24 cellular contexts compared by ENCODE assay signal in genomic region chr3:127744216-127744815, GRCh38.
A peak's percentile ranks its signal among the peaks of the same experiment; 100 is the strongest.
DNase-seq lines count a peak whose midpoint lies in the region; ATAC-seq and TF ChIP-seq lines count a peak whose summit lies in the region.
"Had no signal": no experiment of that assay in that cellular context is flagged by ENCODE, and none has a peak within 500 bp of the region (broad histone marks: within the 10 kb centered on the region; RNA-seq: fewer than 3 reads in every experiment).

No MANE protein-coding gene starts in this region.

- H3K18ac ChIP-seq in IMR-90 (ENCODE audit: low read depth, low read length): no peak overlapping the region

- H3K27me3 Mint-ChIP-seq in CD8-positive, alpha-beta T cell (ENCODE audit: low read depth): no peaks in the 10 kb centered on the region
- H3K27me3 Mint-ChIP-seq: CD8-positive, alpha-beta memory T cell had no signal

- dilution Hi-C loops in IMR-90 (cut with HindIII; ENCODE audit: low sequenced_read_pairs, unreplicated experiment): no loop called here

- intact Hi-C loops in IMR-90 (cut with micrococcal nuclease): no loop called here
- intact Hi-C loops in esophagus muscularis mucosa (cut with DNase I): no loop called here
- intact Hi-C loops in sciatic nerve (cut with DNase I): no loop called here
- intact Hi-C loops in CD8-positive, alpha-beta T cell (cut with DNase I, micrococcal nuclease): no loop called here

- H3K79me1 ChIP-seq in IMR-90 (ENCODE audit: low read depth in 1 of 2, low read length in 2 of 2): peaks cover 30 to 83% of the 10 kb centered on the region in 2 experiments

- H3K9me3 Mint-ChIP-seq in CD8-positive, alpha-beta T cell: no peaks in the 10 kb centered on the region
- H3K9me3 Mint-ChIP-seq: activated CD4-positive, alpha-beta memory T cell treated with anti-CD3 and anti-CD28 coated beads for 36 hours; activated naive CD4-positive, alpha-beta T cell treated with anti-CD3 and anti-CD28 coated beads, Interleukin-2, amount 10 ng/mL, durations not matched to agents 7 days and 5 days; CD8-positive, alpha-beta memory T cell; naive thymus-derived CD8-positive, alpha-beta T cell; stimulated activated naive B cell treated with anti-CD40 and anti-IgM and Interleukin-4, amounts not matched to agents 10 μg/mL and 1 μg/mL and 100 μg/mL, for 72 hours; T-helper 2 cell treated with Interferon-gamma antibody and Interleukin-4, amounts not matched to agents 5 μg/mL and 100 μg/mL, for 36 hours; WTC11 had no signal

- TF ChIP-seq POLR2A in IMR-90 (IDR thresholded peaks at IDR 0.05; ENCODE audit: low read depth, low read length) (no peak), esophagus muscularis mucosa (IDR thresholded peaks at IDR 0.05; ENCODE audit: low read depth) (no peak)

- TF ChIP-seq CTCF in AG10803 (conservative IDR thresholded peaks at IDR 0.05; ENCODE audit: low read length): no peak
- no peak for TF ChIP-seq CTCF in IMR-90 (conservative IDR thresholded peaks at IDR 0.05; ENCODE audit: low read depth, low read length)
- no peak for TF ChIP-seq CTCF in esophagus muscularis mucosa (IDR thresholded peaks at IDR 0.05)
- TF ChIP-seq CTCF in CD8-positive, alpha-beta T cell (IDR thresholded peaks at IDR 0.05): no peak

- H3K4me1 ChIP-seq in IMR-90 (ENCODE audit: control insufficient read depth, insufficient read depth, low read length): peaks cover 20% of the 10 kb centered on the region
- H3K4me1 ChIP-seq in esophagus muscularis mucosa: peaks cover 67 to 83% (median 78%) of the 10 kb centered on the region in 4 donors
- no peaks in the 10 kb centered on the region for H3K4me1 ChIP-seq in CD8-positive, alpha-beta T cell (ENCODE audit: insufficient read depth, low read length)
- H3K4me1 ChIP-seq: parathyroid adenoma had no signal

- no peak overlapping the region for H4K5ac ChIP-seq in IMR-90 (ENCODE audit: low read depth, low read length)

- 0 out of 2 replicates have a peak overlapping the region, but pooled peaks have one; percentile 22 for H2BK20ac ChIP-seq in IMR-90 (ENCODE audit: low read depth, low read length)

- WGBS in IMR-90 (ENCODE audit: extremely low coverage in 2 of 2, insufficient read length in 1 of 2), 2 experiments: 94% methylated on average over 7 of the region's 11 CpGs; no CpG with 5 or more reads in 1 of the 2 experiments
- WGBS in esophagus muscularis mucosa: 58% methylated on average over 10 of the region's 11 CpGs

- no peak overlapping the region for H2BK15ac ChIP-seq in IMR-90 (ENCODE audit: low read depth, low read length)

- no peaks in the 10 kb centered on the region for H4K20me1 ChIP-seq in IMR-90 (ENCODE audit: insufficient read depth, low read length)

- H2BK120ac ChIP-seq in IMR-90 (ENCODE audit: low read depth, low read length): no peak overlapping the region

- ATAC-seq in IMR-90 (ENCODE audit: low read depth) (no peak), sciatic nerve (no peak), GM19324 (IDR thresholded peaks at IDR 0.05; ENCODE audit: low FRiP score, unreplicated experiment) (no peak)
- no peak for ATAC-seq in CD8-positive, alpha-beta T cell
- ATAC-seq: naive thymus-derived CD8-positive, alpha-beta T cell; stimulated activated naive B cell treated with anti-CD40 and anti-IgM and Interleukin-4, amounts not matched to agents 10 μg/mL and 1 μg/mL and 100 μg/mL, for 72 hours; WTC11 had no signal

- H2AK5ac ChIP-seq in IMR-90 (ENCODE audit: low read depth, low read length): peak overlapping the region; percentile 23; the same call in 1 of the 2 replicates

- H3K4ac ChIP-seq in IMR-90 (ENCODE audit: low read depth, low read length): no peak overlapping the region

- no peaks in the 10 kb centered on the region for H3K36me3 Mint-ChIP-seq in CD8-positive, alpha-beta T cell
- H3K36me3 Mint-ChIP-seq: activated CD4-positive, alpha-beta memory T cell treated with anti-CD3 and anti-CD28 coated beads for 36 hours; activated naive CD4-positive, alpha-beta T cell treated with anti-CD3 and anti-CD28 coated beads, Interleukin-2, amount 10 ng/mL, durations not matched to agents 7 days and 5 days; CD8-positive, alpha-beta memory T cell; naive thymus-derived CD8-positive, alpha-beta T cell; WTC11 had no signal

- H3K9ac ChIP-seq in IMR-90 (ENCODE audit: low read depth, low read length): no peak overlapping the region
- H3K9ac ChIP-seq: parathyroid adenoma had no signal

- no peak overlapping the region for H2AFZ ChIP-seq in IMR-90 (replicated peaks; ENCODE audit: low read length, poor library complexity)
- H2AFZ ChIP-seq: parathyroid adenoma had no signal

- no TSS peak for BruUV-seq in IMR-90 (replicated peaks; lab: Mats Ljungman, UMichigan)

- no peaks in the 10 kb centered on the region; the same call in 1 of the 2 replicates for H3K36me3 ChIP-seq in IMR-90 (ENCODE audit: control insufficient read depth, insufficient read depth, low read length)
- H3K36me3 ChIP-seq in esophagus muscularis mucosa: no peaks in the 10 kb centered on the region
- H3K36me3 ChIP-seq in CD8-positive, alpha-beta T cell (ENCODE audit: insufficient read depth, low read length): no peaks in the 10 kb centered on the region

- no peak overlapping the region for H4K8ac ChIP-seq in IMR-90 (ENCODE audit: low read depth in 2 of 2, low read length in 2 of 2)

- H3K4me3 Mint-ChIP-seq in CD8-positive, alpha-beta T cell: no peak overlapping the region
- H3K4me3 Mint-ChIP-seq: activated CD4-positive, alpha-beta memory T cell treated with anti-CD3 and anti-CD28 coated beads for 36 hours; activated naive CD4-positive, alpha-beta T cell treated with anti-CD3 and anti-CD28 coated beads, Interleukin-2, amount 10 ng/mL, durations not matched to agents 7 days and 5 days; CD8-positive, alpha-beta memory T cell; naive thymus-derived CD8-positive, alpha-beta T cell; stimulated activated naive B cell treated with anti-CD40 and anti-IgM and Interleukin-4, amounts not matched to agents 10 μg/mL and 1 μg/mL and 100 μg/mL, for 72 hours; T-helper 2 cell treated with Interferon-gamma antibody and Interleukin-4, amounts not matched to agents 5 μg/mL and 100 μg/mL, for 36 hours; WTC11 had no signal

- H3K4me3 ChIP-seq in AG10803 (ENCODE audit: low read length) (no peak overlapping the region), IMR-90 (ENCODE audit: insufficient read depth, low read depth, low read length) (no peak overlapping the region), esophagus muscularis mucosa (no peak overlapping the region)
- no peak overlapping the region for H3K4me3 ChIP-seq in CD8-positive, alpha-beta T cell (ENCODE audit: low read depth, low read length)
- H3K4me3 ChIP-seq: upper lobe of left lung had no signal

- H3K9me1 ChIP-seq in IMR-90 (ENCODE audit: insufficient read depth, low read length): peaks cover 38% of the 10 kb centered on the region

- H2AK9ac ChIP-seq in IMR-90 (replicated peaks; ENCODE audit: low read depth, low read length, poor library complexity): no peak overlapping the region

- POLR2A ChIA-PET in IMR-90 (lab: Charles Lee; ENCODE audit: unreplicated experiment): no interaction called here
- POLR2A ChIA-PET in CD8-positive, alpha-beta T cell (lab: Charles Lee): no interaction called here

- H3K27ac Mint-ChIP-seq in CD8-positive, alpha-beta T cell: no peak overlapping the region
- H3K27ac Mint-ChIP-seq: activated CD4-positive, alpha-beta memory T cell treated with anti-CD3 and anti-CD28 coated beads for 36 hours; activated naive CD4-positive, alpha-beta T cell treated with anti-CD3 and anti-CD28 coated beads, Interleukin-2, amount 10 ng/mL, durations not matched to agents 7 days and 5 days; CD8-positive, alpha-beta memory T cell; stimulated activated naive B cell treated with anti-CD40 and anti-IgM and Interleukin-4, amounts not matched to agents 10 μg/mL and 1 μg/mL and 100 μg/mL, for 72 hours; T-helper 2 cell treated with Interferon-gamma antibody and Interleukin-4, amounts not matched to agents 5 μg/mL and 100 μg/mL, for 36 hours; WTC11 had no signal

- H3K23ac ChIP-seq in IMR-90 (ENCODE audit: low read depth, low read length): no peak overlapping the region

- CTCF ChIA-PET in IMR-90 (lab: Yijun Ruan, JAX): no interaction called here
- CTCF ChIA-PET in CD8-positive, alpha-beta T cell (lab: Charles Lee): no interaction called here

- no peaks in the 10 kb centered on the region for H3K4me1 Mint-ChIP-seq in CD8-positive, alpha-beta T cell (ENCODE audit: low read depth)
- H3K4me1 Mint-ChIP-seq: activated naive CD4-positive, alpha-beta T cell treated with anti-CD3 and anti-CD28 coated beads, Interleukin-2, amount 10 ng/mL, durations not matched to agents 7 days and 5 days; CD8-positive, alpha-beta memory T cell; WTC11 had no signal

- no peak overlapping the region for H4K91ac ChIP-seq in IMR-90 (ENCODE audit: insufficient read depth, low read depth, low read length)

- H3K9me3 ChIP-seq in IMR-90 (ENCODE audit: control insufficient read depth, insufficient read depth, low read length): no peaks in the 10 kb centered on the region
- H3K9me3 ChIP-seq in esophagus muscularis mucosa: no peaks in the 10 kb centered on the region
- no peaks in the 10 kb centered on the region for H3K9me3 ChIP-seq in CD8-positive, alpha-beta T cell (ENCODE audit: low read length)
- H3K9me3 ChIP-seq: upper lobe of left lung had no signal

- no peak overlapping the region for H3K56ac ChIP-seq in IMR-90 (ENCODE audit: extremely low read depth, insufficient read depth, low read length)

- DNase-seq in AG10803 (ENCODE audit: low read depth): peak; percentile 42
- no peak for DNase-seq in IMR-90
- no peak for DNase-seq in esophagus muscularis mucosa (ENCODE audit: extremely low spot score)
- peak; percentile 23 for DNase-seq in sciatic nerve (ENCODE audit: low spot score)
- DNase-seq in HT-29 (ENCODE audit: low spot score): no peak
- no peak for DNase-seq in CD8-positive, alpha-beta T cell
- no peak for DNase-seq in SHP77 (lab: John Stamatoyannopoulos, UW)
- DNase-seq: activated CD4-positive, alpha-beta memory T cell treated with anti-CD3 and anti-CD28 coated beads for 36 hours; activated naive CD4-positive, alpha-beta T cell treated with anti-CD3 and anti-CD28 coated beads, Interleukin-2, amount 10 ng/mL, durations not matched to agents 7 days and 5 days; activated T-cell treated with anti-CD3 and anti-CD28 coated beads, Interleukin-2, amount 50 U/mL, for 1 hour; aorta; CD8-positive, alpha-beta memory T cell; islet precursor cell; KG1; naive thymus-derived CD8-positive, alpha-beta T cell; NCI-H1930; NCI-H226; stimulated activated CD4-positive, alpha-beta T cell treated with anti-CD3 and anti-CD28 coated beads, Interleukin-1b, Interleukin-23, amount 100 ng/mL, for 48 hours; stimulated activated naive B cell treated with anti-CD40 and anti-IgM and Interleukin-4, amounts not matched to agents 10 μg/mL and 1 μg/mL and 100 μg/mL, for 72 hours; upper lobe of left lung had no signal

- H3K4me2 ChIP-seq in IMR-90 (ENCODE audit: low read depth, low read length): no peak overlapping the region

- TF ChIP-seq RAD21 in IMR-90 (IDR thresholded peaks at IDR 0.05; ENCODE audit: low read length): no peak

- no peak overlapping the region for H2BK5ac ChIP-seq in IMR-90 (ENCODE audit: low read depth, low read length, poor library complexity, severe bottlenecking)

- no peak overlapping the region for H3K14ac ChIP-seq in IMR-90 (replicated peaks; ENCODE audit: low read depth, low read length)

- no peaks in the 10 kb centered on the region for H3K27me3 ChIP-seq in IMR-90 (ENCODE audit: control insufficient read depth, insufficient read depth, low read length)
- no peaks in the 10 kb centered on the region for H3K27me3 ChIP-seq in esophagus muscularis mucosa
- no peaks in the 10 kb centered on the region for H3K27me3 ChIP-seq in CD8-positive, alpha-beta T cell (ENCODE audit: insufficient read depth, low read length)
- H3K27me3 ChIP-seq: upper lobe of left lung had no signal

- no peak overlapping the region for H3K27ac ChIP-seq in IMR-90 (ENCODE audit: insufficient read depth, low read length)
- peak overlapping the region; percentile 18 to 79 (median 65) for H3K27ac ChIP-seq in esophagus muscularis mucosa (replicated peaks in 1 of 4)
- no peak overlapping the region for H3K27ac ChIP-seq in CD8-positive, alpha-beta T cell (ENCODE audit: low read depth, low read length)
- H3K27ac ChIP-seq: parathyroid adenoma had no signal

- in situ Hi-C loops in IMR-90 (cut with MboI; ENCODE audit: low sequenced_read_pairs): no loop called here

- TF ChIP-seq EP300 in esophagus muscularis mucosa (IDR thresholded peaks at IDR 0.05): no peak

Comparison
In these comparisons a context has a peak if more than half of its experiments do, and no peak if none do; other contexts are left out.
1. DNase-seq: peak in AG10803 (single experiment) and sciatic nerve (single experiment); none in IMR-90 (single experiment), esophagus muscularis mucosa (single experiment), HT-29 (single experiment), CD8-positive, alpha-beta T cell (0 of 7) and SHP77 (0 of 2).
2. H3K27ac ChIP-seq: peak in esophagus muscularis mucosa (4 of 4); none in IMR-90 (single experiment) and CD8-positive, alpha-beta T cell (single experiment).